Comparison of ENCODE assay signal across 1 cellular context in genomic region chr19:11496391-11497163, GRCh38.
TF ChIP-seq lines count a peak whose summit lies in the region.

No MANE protein-coding gene starts in this region.

TF ChIP-seq in K562, 482 proteins besides CTCF, POLR2A, EP300 and RAD21 (continued from another document):
- TF ChIP-seq STAG1 (CRISPR knock-in tag; IDR thresholded peaks at IDR 0.05; ENCODE audit: borderline replicate concordance) (peak; percentile 73; the same call in 1 of the 2 replicates), NFE2 (IDR thresholded peaks at IDR 0.05; ENCODE audit: low read depth) (peak; percentile 57), NBN (IDR thresholded peaks at IDR 0.05; ENCODE audit: low read depth) (no peak), ZNF76 (CRISPR knock-in tag; IDR thresholded peaks at IDR 0.05; ENCODE audit: borderline replicate concordance) (no peak), NCOA1 (IDR thresholded peaks at IDR 0.05; ENCODE audit: low read depth) (no peak), ZNF354B (CRISPR knock-in tag; IDR thresholded peaks at IDR 0.05) (no peak), ZFX (CRISPR knock-in tag; IDR thresholded peaks at IDR 0.05) (peak; percentile 34), EHMT2 (IDR thresholded peaks at IDR 0.05) (no peak), MCM7 (IDR thresholded peaks at IDR 0.05) (no peak), ZNF644 (tag; IDR thresholded peaks at IDR 0.05; ENCODE audit: low read depth) (no peak), SMARCA4 (IDR thresholded peaks at IDR 0.05) (peak; percentile 65), SIRT6 (IDR thresholded peaks at IDR 0.05; ENCODE audit: low read depth, low read length) (no peak), MECOM (CRISPR knock-in tag; IDR thresholded peaks at IDR 0.05) (no peak), HNRNPUL1 (IDR thresholded peaks at IDR 0.05; ENCODE audit: low read length) (no peak), NR2C2 (CRISPR knock-in tag; IDR thresholded peaks at IDR 0.05) (no peak), NR2C2 (tag; IDR thresholded peaks at IDR 0.05) (no peak), ZNF384 (IDR thresholded peaks at IDR 0.05; ENCODE audit: low read depth, low read length) (no peak), SLC30A9 (CRISPR knock-in tag; IDR thresholded peaks at IDR 0.05) (no peak), ZNF444 (CRISPR knock-in tag; IDR thresholded peaks at IDR 0.05) (no peak), ZNF274 (IDR thresholded peaks at IDR 0.05; ENCODE audit: borderline replicate concordance, low read depth, low read length) (no peak), ZNF583 (CRISPR knock-in tag; IDR thresholded peaks at IDR 0.05) (no peak), MTA2 (IDR thresholded peaks at IDR 0.05; ENCODE audit: low read depth) (no peak), ZNF3 (CRISPR knock-in tag; IDR thresholded peaks at IDR 0.05) (no peak), RFX7 (CRISPR knock-in tag; IDR thresholded peaks at IDR 0.05) (no peak), ARID3B (CRISPR knock-in tag; IDR thresholded peaks at IDR 0.05; ENCODE audit: borderline replicate concordance) (no peak), ZNF79 (CRISPR knock-in tag; IDR thresholded peaks at IDR 0.05; ENCODE audit: low read depth) (no peak), ESRRB (CRISPR knock-in tag; IDR thresholded peaks at IDR 0.05; ENCODE audit: borderline replicate concordance) (no peak), CREB1 (IDR thresholded peaks at IDR 0.05) (no peak), CREB1 (CRISPR knock-in tag; IDR thresholded peaks at IDR 0.05) (no peak), ZNF589 (CRISPR knock-in tag; IDR thresholded peaks at IDR 0.05; ENCODE audit: low read depth) (no peak), FOXK2 (conservative IDR thresholded peaks at IDR 0.05 in 1 of 2, IDR thresholded peaks at IDR 0.05 in 1 of 2; ENCODE audit: low read depth in 2 of 2) (no peak), MAFK (IDR thresholded peaks at IDR 0.05; ENCODE audit: low read length) (no peak; the same call in none of the 2 replicates)
